Comparison of ENCODE assay signal across 11 cellular contexts in genomic region chr16:21646091-21646490, GRCh38. TPM values are rescaled to one million over a fixed set of nuclear protein-coding genes. Genes with fewer than 3 reads are reported as not detected.
A peak's percentile ranks its signal among the peaks of the same experiment; 100 is the strongest.
DNase-seq lines count a peak whose midpoint lies in the region; ATAC-seq and TF ChIP-seq lines count a peak whose summit lies in the region.
"Had no signal": no experiment of that assay in that cellular context is flagged by ENCODE, and none has a peak within 500 bp of the region (broad histone marks: within the 10 kb centered on the region; RNA-seq: fewer than 3 reads in every experiment).

No MANE protein-coding gene starts in this region.

- H3K27ac Mint-ChIP-seq in mesothelial cell of epicardium (peak overlapping the region; percentile 30), MCF 10A (ENCODE audit: low read depth, unreplicated experiment) (no peak overlapping the region)

- H3K27me3 Mint-ChIP-seq in mesothelial cell of epicardium (ENCODE audit: low read depth) (no peaks in the 10 kb centered on the region), MCF 10A (ENCODE audit: insufficient read depth, unreplicated experiment) (no peaks in the 10 kb centered on the region)

- TF ChIP-seq POLR2A in heart left ventricle (IDR thresholded peaks at IDR 0.05): no peak

- CTCF ChIA-PET in MCF 10A (lab: Yijun Ruan, JAX): interaction anchor here (1.0 to 12.5 kb wide), 4 partner anchors 11 to 65 kb away, joined by 3 to 104 read pairs (median 8); no protein-coding TSS in a partner anchor

- intact Hi-C loops in heart left ventricle (cut with DNase I) (no loop called here), Right ventricle myocardium inferior (cut with DNase I) (no loop called here), MCF 10A (cut with micrococcal nuclease) (no loop called here)

- peaks cover 0 to 86% (median 19%) of the 10 kb centered on the region in 12 donors for H3K4me1 ChIP-seq in heart left ventricle
- no peaks in the 10 kb centered on the region for H3K4me1 ChIP-seq in urinary bladder (ENCODE audit: insufficient read depth)

- no peak for DNase-seq in heart left ventricle
- no peak for DNase-seq in Right ventricle myocardium inferior (ENCODE audit: missing footprints)
- DNase-seq in cardiac fibroblast (ENCODE audit: low read depth in 2 of 2): peak; percentile 33 to 42
- DNase-seq in mesothelial cell of epicardium (ENCODE audit: low spot score in 2 of 2, unreplicated experiment in 2 of 2): no peak
- no peak for DNase-seq in hippocampal formation (lab: John Stamatoyannopoulos, UW)
- DNase-seq in MCF 10A (ENCODE audit: unreplicated experiment): no peak
- DNase-seq in SW480 (ENCODE audit: low spot score): no peak
- DNase-seq: C1 segment of cervical spinal cord, H7, NCI-H2171 treated with DMSO at 0.1 percent for 48 hours had no signal

- H3K36me3 ChIP-seq in heart left ventricle: peaks cover 0 to 52% (median 0%) of the 10 kb centered on the region in 9 donors
- H3K36me3 ChIP-seq in urinary bladder (ENCODE audit: insufficient read depth): no peaks in the 10 kb centered on the region

- POLR2A ChIA-PET in MCF 10A (lab: Yijun Ruan, JAX): interaction anchor here (0.6 kb wide), 1 partner anchor 60 kb away, joined by 4 read pairs; no protein-coding TSS in a partner anchor

- H3K27ac ChIP-seq in heart left ventricle (peak overlapping the region; percentile 34 to 94 (median 68)), urinary bladder (ENCODE audit: low read depth) (no peak overlapping the region)

- H3K36me3 Mint-ChIP-seq in mesothelial cell of epicardium (peaks cover 4% of the 10 kb centered on the region), MCF 10A (ENCODE audit: insufficient read depth, unreplicated experiment) (no peaks in the 10 kb centered on the region)

- TF ChIP-seq CTCF in heart left ventricle (IDR thresholded peaks at IDR 0.05) (no peak), cardiac fibroblast (IDR thresholded peaks at IDR 0.05; ENCODE audit: low read depth, low read length) (no peak), mesothelial cell of epicardium (IDR thresholded peaks at IDR 0.05; ENCODE audit: unreplicated experiment) (no peak), MCF 10A (IDR thresholded peaks at IDR 0.05; ENCODE audit: unreplicated experiment) (no peak)

- H3K4me3 ChIP-seq in heart left ventricle (peak overlapping the region in 11 of 12 donors; percentile 9 to 51 (median 35)), cardiac fibroblast (replicated peaks in 1 of 2; ENCODE audit: low read depth in 2 of 2, low read length in 2 of 2) (peak overlapping the region; percentile 4 to 32), urinary bladder (ENCODE audit: low read depth, low read length) (peak overlapping the region; percentile 8)

- H3K9me3 Mint-ChIP-seq in mesothelial cell of epicardium (no peaks in the 10 kb centered on the region), MCF 10A (ENCODE audit: unreplicated experiment) (no peaks in the 10 kb centered on the region)

- no peak overlapping the region for H3K4me3 Mint-ChIP-seq in mesothelial cell of epicardium
- H3K4me3 Mint-ChIP-seq in MCF 10A (ENCODE audit: unreplicated experiment): no peak overlapping the region

- 37 to 57% (median 42%) methylated on average over 5 of the region's 5 CpGs for WGBS in heart left ventricle, 4 donors
- 49% methylated on average over 5 of the region's 5 CpGs for WGBS in urinary bladder

- H3K4me1 Mint-ChIP-seq in mesothelial cell of epicardium (peaks cover 2% of the 10 kb centered on the region), MCF 10A (ENCODE audit: insufficient read depth, unreplicated experiment) (no peaks in the 10 kb centered on the region)

- BruUV-seq in MCF 10A (replicated peaks; lab: Mats Ljungman, UMichigan): no TSS peak

- H3K27me3 ChIP-seq in heart left ventricle: no peaks in the 10 kb centered on the region

- no peaks in the 10 kb centered on the region for H3K9me3 ChIP-seq in heart left ventricle

- ATAC-seq in heart left ventricle (peak in 2 of 4 donors; percentile 49 to 55), Right ventricle myocardium inferior (no peak)

RNA-seq across cellular contexts. Expression of gene IGSF6, which starts 6.3 kb away (rescaled TPM):
- total RNA-seq in heart left ventricle: 10 to 100 TPM in 1 of 9 donors, 1 to 10 TPM in 4, under 1 TPM in 4; 0.56 to 45.0 (median 1.5) TPM
- polyA plus RNA-seq in heart left ventricle: under 1 TPM; 0.71 to 0.91 TPM
- 3.0 TPM for total RNA-seq in Right ventricle myocardium inferior
- total RNA-seq in mesothelial cell of epicardium: not detected in 3 replicates
- 4.0 TPM for total RNA-seq in urinary bladder
- polyA plus RNA-seq in urinary bladder: 1.4 TPM
- not detected in 2 replicates for total RNA-seq in MCF 10A (2022)
- total RNA-seq: H7 had no signal

RNA-seq across cellular contexts. Expression of gene OTOA, which starts 17.7 kb away (rescaled TPM):
- total RNA-seq in heart left ventricle (under 1 TPM in 3 of 9 donors, not detected in 6; 0.16 to 0.41 (median 0.37) TPM), Right ventricle myocardium inferior (not detected), mesothelial cell of epicardium (0.09 to 0.25 TPM (median 0.25 TPM) in 3 replicates), urinary bladder (0.42 TPM), MCF 10A (2022) (0.12 and 0.17 TPM in 2 replicates)
- polyA plus RNA-seq in heart left ventricle (under 1 TPM in 1 of 2 donors, not detected in 1; 0.03 TPM), urinary bladder (0.05 TPM)
- total RNA-seq: H7 had no signal

RNA-seq across cellular contexts. Expression of gene METTL9, which starts 46.7 kb away (rescaled TPM):
- total RNA-seq in heart left ventricle (10 to 100 TPM; 53.2 to 70.6 (median 59.3) TPM), Right ventricle myocardium inferior (43.7 TPM), mesothelial cell of epicardium (138 to 145 TPM (median 142 TPM) in 3 replicates), urinary bladder (163 TPM), MCF 10A (2022) (63.9 and 67.6 TPM in 2 replicates)
- polyA plus RNA-seq in heart left ventricle (10 to 100 TPM; 12.2 to 51.3 TPM), urinary bladder (66.2 TPM)

Comparison
In these comparisons a context has a peak if more than half of its experiments do, and no peak if none do; other contexts are left out.
1. DNase-seq: peak in cardiac fibroblast (2 of 2); none in heart left ventricle (0 of 5), Right ventricle myocardium inferior (single experiment), mesothelial cell of epicardium (0 of 2), hippocampal formation (0 of 2), MCF 10A (single experiment) and SW480 (single experiment).
2. Peak in every context shown above with its lines, with median percentiles within 50 percentile points of each other: H3K4me3 ChIP-seq.